1 cellular context compared by ENCODE assay signal in the genomic region with DNA sequence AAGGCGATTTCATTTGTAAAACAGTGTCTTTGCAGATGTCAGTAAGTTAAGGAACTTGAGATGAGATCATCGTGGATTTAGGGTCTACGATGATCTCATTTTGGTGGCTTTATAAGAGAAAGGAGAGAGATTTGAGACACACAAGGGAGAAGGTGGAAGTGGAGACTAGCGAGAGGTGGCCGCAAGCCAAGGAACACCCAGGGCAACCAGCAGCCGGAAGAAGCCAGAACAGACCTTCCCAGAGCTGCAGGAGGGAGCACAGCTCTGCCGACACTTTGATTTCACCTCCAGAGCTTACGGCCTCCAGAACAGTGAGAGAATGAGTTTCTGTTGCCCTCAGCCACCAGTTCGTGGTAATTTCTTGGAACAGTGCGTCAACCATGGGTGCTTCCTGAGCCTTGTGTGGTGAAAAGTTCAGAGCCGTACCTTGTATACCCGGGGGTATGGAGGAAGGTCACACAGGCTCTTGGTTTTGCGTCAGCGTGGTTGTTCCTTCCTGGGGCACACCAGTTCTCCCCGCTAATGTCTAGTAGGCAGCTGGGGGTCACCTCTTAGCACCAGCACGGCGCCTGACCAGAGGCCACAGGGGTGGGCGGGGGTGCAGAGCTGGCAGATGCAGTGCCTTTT.
TF ChIP-seq lines count a peak whose summit lies in the region.

No MANE protein-coding gene starts in this region.

TF ChIP-seq in GM12878, 131 proteins besides CTCF, POLR2A, EP300 and RAD21 (continued from another document):
- TF ChIP-seq, protein P1, sequence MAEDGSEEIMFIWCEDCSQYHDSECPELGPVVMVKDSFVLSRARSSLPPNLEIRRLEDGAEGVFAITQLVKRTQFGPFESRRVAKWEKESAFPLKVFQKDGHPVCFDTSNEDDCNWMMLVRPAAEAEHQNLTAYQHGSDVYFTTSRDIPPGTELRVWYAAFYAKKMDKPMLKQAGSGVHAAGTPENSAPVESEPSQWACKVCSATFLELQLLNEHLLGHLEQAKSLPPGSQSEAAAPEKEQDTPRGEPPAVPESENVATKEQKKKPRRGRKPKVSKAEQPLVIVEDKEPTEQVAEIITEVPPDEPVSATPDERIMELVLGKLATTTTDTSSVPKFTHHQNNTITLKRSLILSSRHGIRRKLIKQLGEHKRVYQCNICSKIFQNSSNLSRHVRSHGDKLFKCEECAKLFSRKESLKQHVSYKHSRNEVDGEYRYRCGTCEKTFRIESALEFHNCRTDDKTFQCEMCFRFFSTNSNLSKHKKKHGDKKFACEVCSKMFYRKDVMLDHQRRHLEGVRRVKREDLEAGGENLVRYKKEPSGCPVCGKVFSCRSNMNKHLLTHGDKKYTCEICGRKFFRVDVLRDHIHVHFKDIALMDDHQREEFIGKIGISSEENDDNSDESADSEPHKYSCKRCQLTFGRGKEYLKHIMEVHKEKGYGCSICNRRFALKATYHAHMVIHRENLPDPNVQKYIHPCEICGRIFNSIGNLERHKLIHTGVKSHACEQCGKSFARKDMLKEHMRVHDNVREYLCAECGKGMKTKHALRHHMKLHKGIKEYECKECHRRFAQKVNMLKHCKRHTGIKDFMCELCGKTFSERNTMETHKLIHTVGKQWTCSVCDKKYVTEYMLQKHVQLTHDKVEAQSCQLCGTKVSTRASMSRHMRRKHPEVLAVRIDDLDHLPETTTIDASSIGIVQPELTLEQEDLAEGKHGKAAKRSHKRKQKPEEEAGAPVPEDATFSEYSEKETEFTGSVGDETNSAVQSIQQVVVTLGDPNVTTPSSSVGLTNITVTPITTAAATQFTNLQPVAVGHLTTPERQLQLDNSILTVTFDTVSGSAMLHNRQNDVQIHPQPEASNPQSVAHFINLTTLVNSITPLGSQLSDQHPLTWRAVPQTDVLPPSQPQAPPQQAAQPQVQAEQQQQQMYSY (CRISPR knock-in tag; IDR thresholded peaks at IDR 0.05): no peak
- no peak for TF ChIP-seq SMAD1 (IDR thresholded peaks at IDR 0.05; ENCODE audit: low read depth, partially characterized antibody)
